ENCODE assay signal across 13 cellular contexts in genomic region chr3:158712443-158712842, GRCh38. TPM values are rescaled to one million over a fixed set of nuclear protein-coding genes. Genes with fewer than 3 reads are reported as not detected.
DNase-seq lines count a peak whose midpoint lies in the region; ATAC-seq, FAIRE-seq and TF ChIP-seq lines count a peak whose summit lies in the region.
"Had no signal": no experiment of that assay in that cellular context is flagged by ENCODE, and none has a peak within 500 bp of the region (broad histone marks: within the 10 kb centered on the region; RNA-seq: fewer than 3 reads in every experiment).

No MANE protein-coding gene starts in this region.

- intact Hi-C loops in GM12878 (cut with micrococcal nuclease; ENCODE audit: unreplicated experiment), result no loop called here

- H3K4me3 Mint-ChIP-seq in osteocyte (ENCODE audit: unreplicated experiment), result no peak overlapping the region
- H3K4me3 Mint-ChIP-seq: CD4-positive, alpha-beta memory T cell; stimulated activated memory B cell treated with anti-CD40 and anti-IgM and Interleukin-4, amounts not matched to agents 10 μg/mL and 1 μg/mL and 100 μg/mL, for 72 hours had no signal

- H3K36me3 ChIP-seq in GM12878 (ENCODE audit: control insufficient read depth in 2 of 2, insufficient read depth in 2 of 2, low read length in 1 of 2) (peaks cover 0 to 13% of the 10 kb centered on the region in 2 experiments; a peak in 2 of 4 replicates), SJCRH30 (peaks cover 21% of the 10 kb centered on the region)

- no peaks in the 10 kb centered on the region for H3K27me3 Mint-ChIP-seq in osteocyte (ENCODE audit: unreplicated experiment)
- H3K27me3 Mint-ChIP-seq: CD4-positive, alpha-beta memory T cell; stimulated activated memory B cell treated with anti-CD40 and anti-IgM and Interleukin-4, amounts not matched to agents 10 μg/mL and 1 μg/mL and 100 μg/mL, for 72 hours had no signal

- H3K27ac ChIP-seq in GM12878 (ENCODE audit: control insufficient read depth, insufficient read depth) (no peak overlapping the region), SJCRH30 (no peak overlapping the region)

- no peak overlapping the region for H2AFZ ChIP-seq in GM12878 (ENCODE audit: control insufficient read depth, low read depth, low read length)

- H3K9me3 ChIP-seq in GM12878 (replicated peaks; ENCODE audit: control insufficient read depth, insufficient read depth, low read length) (no peaks in the 10 kb centered on the region), SJCRH30 (replicated peaks) (no peaks in the 10 kb centered on the region)

- BruUV-seq in GM12878 (replicated peaks; lab: Mats Ljungman, UMichigan), result no TSS peak

- no peak overlapping the region for H3K9ac ChIP-seq in GM12878 (ENCODE audit: control insufficient read depth, insufficient read depth, low read length)

- H3K27me3 ChIP-seq in GM12878 (replicated peaks in 1 of 2; ENCODE audit: control insufficient read depth in 2 of 2, insufficient read depth in 2 of 2, low read length in 1 of 2), result no peaks in the 10 kb centered on the region
- H3K27me3 ChIP-seq in SJCRH30, result no peaks in the 10 kb centered on the region

- H3K27ac Mint-ChIP-seq in osteocyte (ENCODE audit: unreplicated experiment), result peak overlapping the region; percentile 86

- no peaks in the 10 kb centered on the region for H3K79me2 ChIP-seq in GM12878 (ENCODE audit: control insufficient read depth, insufficient read depth, low read length)

- peaks cover 69% of the 10 kb centered on the region for H3K4me1 Mint-ChIP-seq in osteocyte (ENCODE audit: unreplicated experiment)

- H4K20me1 ChIP-seq in GM12878 (ENCODE audit: control insufficient read depth, insufficient read depth), result no peaks in the 10 kb centered on the region

- no peaks in the 10 kb centered on the region for H3K4me1 ChIP-seq in GM12878 (ENCODE audit: control insufficient read depth, insufficient read depth, low read length)
- no peaks in the 10 kb centered on the region for H3K4me1 ChIP-seq in SJCRH30

- TF ChIP-seq CTCF in GM12878 (IDR thresholded peaks at IDR 0.05 in 2 of 3, conservative IDR thresholded peaks at IDR 0.05 in 1 of 3; ENCODE audit: control insufficient read depth in 2 of 3, extremely low read depth in 1 of 3, insufficient read depth in 1 of 3, low read depth in 3 of 3, low read length in 3 of 3) (no peak), osteocyte (IDR thresholded peaks at IDR 0.05) (no peak)

- TF ChIP-seq EP300 in GM12878 (IDR thresholded peaks at IDR 0.05; ENCODE audit: borderline replicate concordance in 1 of 2, control insufficient read depth in 1 of 2, low read depth in 2 of 2, low read length in 2 of 2), result no peak

- 10% methylated on average over 1 of the region's 1 CpG for WGBS in GM12878 (ENCODE audit: insufficient coverage, insufficient replicate concordance, low lambda C conversion rate, missing lambda C conversion rate)

- H3K4me2 ChIP-seq in GM12878 (ENCODE audit: control insufficient read depth, insufficient read depth), result no peak overlapping the region

- peaks cover 18% of the 10 kb centered on the region for H3K36me3 Mint-ChIP-seq in osteocyte (ENCODE audit: unreplicated experiment)

- TF ChIP-seq RAD21 in GM12878 (IDR thresholded peaks at IDR 0.05; ENCODE audit: insufficient read depth, low read depth, low read length), result no peak

- SMC1A ChIA-PET in GM12878 (lab: Charles Lee; ENCODE audit: uncharacterized antibody, unreplicated experiment), result no interaction called here

- no peak for FAIRE-seq in GM12878 (lab: Jason Lieb, UNC)

- RAD21 ChIA-PET in GM12878 (lab: Charles Lee; ENCODE audit: unreplicated experiment), result interaction anchor here (1.2 kb wide), 1 partner anchor 79 kb away, joined by 3 read pairs; no protein-coding TSS in a partner anchor

- ATAC-seq in GM19043 (IDR thresholded peaks at IDR 0.05; ENCODE audit: low read depth, unreplicated experiment), result peak; percentile 47
- peak; percentile 67 for ATAC-seq in GM21786 (IDR thresholded peaks at IDR 0.05; ENCODE audit: unreplicated experiment)
- no peak for ATAC-seq in GM12878

- in situ Hi-C loops in GM12878 (cut with MboI), result no loop called here

- TF ChIP-seq POLR2A in GM12878 (IDR thresholded peaks at IDR 0.05; ENCODE audit: low read depth, low read length), result no peak

- CTCF ChIA-PET in GM12878 (lab: Yijun Ruan, JAX), result interaction anchor here (1.2 to 1.9 kb wide), 4 partner anchors 14 to 79 kb away, joined by 3 to 11 read pairs (median 5); no protein-coding TSS in a partner anchor

- POLR2A ChIA-PET in GM12878 (lab: Charles Lee), result no interaction called here

- peaks cover 3% of the 10 kb centered on the region for H3K9me3 Mint-ChIP-seq in osteocyte (ENCODE audit: unreplicated experiment)
- H3K9me3 Mint-ChIP-seq: CD4-positive, alpha-beta memory T cell; stimulated activated memory B cell treated with anti-CD40 and anti-IgM and Interleukin-4, amounts not matched to agents 10 μg/mL and 1 μg/mL and 100 μg/mL, for 72 hours had no signal

- no peak overlapping the region for H3K4me3 ChIP-seq in GM12878
- no peak overlapping the region for H3K4me3 ChIP-seq in SJCRH30

- DNase-seq in GM12878 (ENCODE audit: low read depth, low spot score) (no peak), osteocyte (ENCODE audit: extremely low spot score, unreplicated experiment) (no peak), GOT3 (lab: John Stamatoyannopoulos, UW) (no peak), DMS53 treated with DMSO at 0.1 percent for 48 hours (lab: John Stamatoyannopoulos, UW; ENCODE audit: unreplicated experiment) (no peak), SJCRH30 (no peak), LoVo (ENCODE audit: low spot score) (no peak)
- DNase-seq: activated CD8-positive, alpha-beta memory T cell treated with anti-CD3 and anti-CD28 coated beads, Interleukin-2, amount 50 U/mL, for 4 hours; CD4-positive, alpha-beta memory T cell; effector CD8-positive, alpha-beta T cell; stimulated activated CD4-positive, alpha-beta T cell treated with anti-CD3 and anti-CD28 coated beads, Interleukin-1b, Interleukin-23, amount 100 ng/mL, for 48 hours had no signal

TF ChIP-seq in GM12878, 131 proteins besides CTCF, POLR2A, EP300 and RAD21:
- TF ChIP-seq EED (IDR thresholded peaks at IDR 0.05; ENCODE audit: low read depth) (0 out of 2 replicates have a peak, but pooled peaks have one; percentile 29), JUNB (IDR thresholded peaks at IDR 0.05) (peak; percentile 63), RCOR1 (conservative IDR thresholded peaks at IDR 0.05; ENCODE audit: low read depth, low read length) (no peak), SIN3A (IDR thresholded peaks at IDR 0.05; ENCODE audit: low read depth, low read length) (no peak), SMAD1 (IDR thresholded peaks at IDR 0.05; ENCODE audit: low read depth, partially characterized antibody) (no peak), MEF2A (IDR thresholded peaks at IDR 0.05; ENCODE audit: insufficient read depth, low read depth, low read length) (no peak)
TF ChIP-seq in GM12878: peak in this region for 2.

RNA-seq across cellular contexts. Expression of gene RARRES1, which starts 19.8 kb away (rescaled TPM):
- not detected in 2 replicates for total RNA-seq in GM12878 (2013; cell fraction: nucleolus; rRNA removed)
- 0.05 TPM in 1 of 2 replicates, not detected in the other for total RNA-seq in GM12878 (2014; rRNA removed)
- total RNA-seq in GM12878 (2014; rRNA removed; fragmentation: Illumina TruSeq; extraction: Trizol), result not detected in 2 replicates
- total RNA-seq in GM12878 (2021), result 0.16 TPM in 1 of 2 replicates, not detected in the other
- not detected for polyA plus RNA-seq in GM12878 (2011; ENCODE audit: low read depth)
- polyA plus RNA-seq in GM12878 (2011; rRNA removed), result not detected in 2 replicates
- not detected in 2 replicates for polyA plus RNA-seq in GM12878 (2011; cell fraction: cytosol; rRNA removed)
- not detected in 2 replicates for polyA plus RNA-seq in GM12878 (2011; cell fraction: nucleus; rRNA removed)
- not detected in 2 replicates for polyA plus RNA-seq in GM12878 (2012)
- polyA plus RNA-seq in GM12878 (2014; fragmentation: Illumina TruSeq; extraction: Trizol), result not detected in 2 replicates
- under 1 TPM in 1 of 2 experiments, not detected in 1; 0.02 TPM for polyA plus RNA-seq in GM12878 (2014; fragmentation: Nextera tagmentation; extraction: Ambion mirVana)
- not detected in 2 replicates for polyA plus RNA-seq in GM12878 (2014; rRNA removed)
- under 1 TPM; 0.63 to 0.83 TPM for polyA plus RNA-seq in GM12878 (2016; fragmentation: Nextera tagmentation; extraction: Ambion mirVana)
- polyA minus RNA-seq in GM12878 (2011; rRNA and poly(A)+ RNA removed), result not detected in 2 replicates
- not detected in 2 replicates for polyA minus RNA-seq in GM12878 (2011; cell fraction: cytosol; rRNA and poly(A)+ RNA removed)
- not detected in 2 replicates for polyA minus RNA-seq in GM12878 (2011; cell fraction: nucleus; rRNA and poly(A)+ RNA removed)
- 2.4 and 2.8 TPM in 2 replicates for total RNA-seq in osteocyte
- not detected in 2 replicates for total RNA-seq in SJCRH30 (2014; rRNA removed; shearing (Covaris generic))
- total RNA-seq: CD4-positive, alpha-beta memory T cell had no signal
- polyA plus RNA-seq: CD4-positive, alpha-beta memory T cell had no signal

RNA-seq across cellular contexts. Expression of gene LXN, which starts 40.0 kb away (rescaled TPM):
- 10.7 and 11.9 TPM in 2 replicates for total RNA-seq in GM12878 (2013; cell fraction: nucleolus; rRNA removed)
- total RNA-seq in GM12878 (2014; rRNA removed), result 16.2 and 18.5 TPM in 2 replicates
- total RNA-seq in GM12878 (2014; rRNA removed; fragmentation: Illumina TruSeq; extraction: Trizol), result 19.9 and 20.3 TPM in 2 replicates
- 9.3 and 10.7 TPM in 2 replicates for total RNA-seq in GM12878 (2021)
- 8.9 TPM for polyA plus RNA-seq in GM12878 (2011; ENCODE audit: low read depth)
- polyA plus RNA-seq in GM12878 (2011; rRNA removed), result 12.0 and 20.9 TPM in 2 replicates
- polyA plus RNA-seq in GM12878 (2011; cell fraction: cytosol; rRNA removed), result 8.5 and 11.5 TPM in 2 replicates
- 7.5 and 8.4 TPM in 2 replicates for polyA plus RNA-seq in GM12878 (2011; cell fraction: nucleus; rRNA removed)
- polyA plus RNA-seq in GM12878 (2012), result 12.3 and 13.3 TPM in 2 replicates
- 20.5 and 22.7 TPM in 2 replicates for polyA plus RNA-seq in GM12878 (2014; fragmentation: Illumina TruSeq; extraction: Trizol)
- 10 to 100 TPM; 30.7 to 45.0 TPM for polyA plus RNA-seq in GM12878 (2014; fragmentation: Nextera tagmentation; extraction: Ambion mirVana)
- polyA plus RNA-seq in GM12878 (2014; rRNA removed), result 18.4 and 19.7 TPM in 2 replicates
- 10 to 100 TPM; 20.4 to 21.8 TPM for polyA plus RNA-seq in GM12878 (2016; fragmentation: Nextera tagmentation; extraction: Ambion mirVana)
- 3.8 and 5.6 TPM in 2 replicates for polyA minus RNA-seq in GM12878 (2011; rRNA and poly(A)+ RNA removed)
- 2.3 and 3.2 TPM in 2 replicates for polyA minus RNA-seq in GM12878 (2011; cell fraction: cytosol; rRNA and poly(A)+ RNA removed)
- polyA minus RNA-seq in GM12878 (2011; cell fraction: nucleus; rRNA and poly(A)+ RNA removed), result 7.7 and 10.1 TPM in 2 replicates
- 4.0 and 7.3 TPM in 2 replicates for total RNA-seq in osteocyte
- total RNA-seq in SJCRH30 (2014; rRNA removed; shearing (Covaris generic)), result not detected in 2 replicates
